In the genomic region with DNA sequence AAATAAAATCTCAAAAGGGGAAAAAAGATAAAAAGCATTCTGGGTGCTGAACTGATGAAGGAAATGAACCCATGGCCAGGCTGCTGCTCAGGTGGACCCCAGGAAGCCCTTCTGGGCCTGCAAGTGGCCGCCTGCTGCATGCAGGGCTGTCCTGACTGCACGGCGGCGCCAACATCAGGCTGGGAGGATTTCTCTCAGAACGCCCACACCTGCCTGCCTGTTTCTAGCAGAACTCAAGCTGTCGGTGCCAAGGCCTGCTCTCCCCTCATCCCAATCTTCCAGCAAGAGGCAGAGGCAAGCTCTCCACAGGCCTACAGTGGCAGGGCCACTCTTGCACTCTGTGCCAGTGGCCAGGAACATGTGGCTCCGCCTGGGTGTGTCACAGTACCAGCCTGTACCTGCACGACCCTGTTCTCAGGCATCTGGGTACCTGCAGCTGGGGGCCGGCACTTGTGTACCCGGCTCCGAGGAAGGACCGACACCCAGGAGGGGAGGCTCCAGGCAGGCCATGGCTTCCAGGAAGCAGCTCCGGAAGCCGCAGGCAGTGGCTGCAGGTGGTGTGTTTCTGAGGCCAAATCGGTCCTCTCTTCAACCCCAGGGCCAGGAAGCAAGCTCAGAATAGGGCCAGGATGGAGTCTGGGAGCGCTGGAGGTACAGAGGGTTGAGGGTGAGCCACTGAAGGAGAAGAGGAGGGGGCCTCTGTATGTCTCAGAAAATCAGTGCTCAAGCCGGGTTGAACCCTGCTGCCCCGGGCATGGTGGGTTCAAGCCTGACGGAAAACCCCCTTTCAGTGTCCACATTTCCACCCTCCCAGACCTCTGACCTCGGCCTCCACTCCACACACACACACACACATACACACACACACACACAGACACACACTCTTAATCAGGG, we compare ENCODE assay signal across 10 cellular contexts. TPM values are rescaled to one million over a fixed set of nuclear protein-coding genes. Genes with fewer than 3 reads are reported as not detected.
DNase-seq lines count a peak whose midpoint lies in the region; ATAC-seq and TF ChIP-seq lines count a peak whose summit lies in the region.
"Had no signal": no experiment of that assay in that cellular context is flagged by ENCODE, and none has a peak within 500 bp of the region (broad histone marks: within the 10 kb centered on the region; RNA-seq: fewer than 3 reads in every experiment).

No MANE protein-coding gene starts in this region.

- no peak for TF ChIP-seq POLR2A in sigmoid colon (IDR thresholded peaks at IDR 0.05)

- peaks cover 10% of the 10 kb centered on the region for H3K36me3 ChIP-seq in DND-41 (ENCODE audit: insufficient read depth, low read length)
- peaks cover 0 to 2% (median 0%) of the 10 kb centered on the region in 4 donors for H3K36me3 ChIP-seq in sigmoid colon

- no peak overlapping the region for H3K9ac ChIP-seq in DND-41 (ENCODE audit: low read depth, low read length)

- ATAC-seq in DND-41 (ENCODE audit: insufficient read depth, low read depth), result peak; percentile 53
- ATAC-seq in HG03432 (IDR thresholded peaks at IDR 0.05; ENCODE audit: unreplicated experiment), result no peak
- no peak for ATAC-seq in left lobe of liver

- H3K4me1 ChIP-seq in DND-41 (ENCODE audit: insufficient read depth, low read length) (peaks cover 42% of the 10 kb centered on the region), sigmoid colon (peaks cover 0 to 54% (median 51%) of the 10 kb centered on the region in 4 donors)

- TF ChIP-seq CTCF in DND-41 (IDR thresholded peaks at IDR 0.05; ENCODE audit: borderline replicate concordance, extremely low read depth, low read length, poor library complexity, severe bottlenecking) (no peak), sigmoid colon (IDR thresholded peaks at IDR 0.05) (no peak)

- H3K27me3 ChIP-seq in DND-41 (ENCODE audit: insufficient read depth, low read length, poor library complexity) (no peaks in the 10 kb centered on the region), sigmoid colon (no peaks in the 10 kb centered on the region)
- H3K27me3 ChIP-seq: SJSA1 had no signal

- peak; percentile 58 for DNase-seq in DND-41
- DNase-seq in T-helper 2 cell treated with Interferon-gamma antibody and Interleukin-4, amounts not matched to agents 5 μg/mL and 100 μg/mL, for 36 hours (ENCODE audit: low spot score), result no peak
- DNase-seq in head of caudate nucleus, result peak in 34 of 42 donors; percentile 38 to 91 (median 70)
- no peak for DNase-seq in sigmoid colon
- DNase-seq in left lobe of liver (ENCODE audit: low spot score), result no peak
- no peak for DNase-seq in DMS53 (lab: John Stamatoyannopoulos, UW)
- no peak for DNase-seq in NCI-H82 (lab: John Stamatoyannopoulos, UW)
- DNase-seq: NCI-H2081 treated with DMSO at 0.1 percent for 48 hours had no signal

- H3K4me2 ChIP-seq in DND-41 (ENCODE audit: insufficient read depth, low read length), result no peak overlapping the region

- H3K79me2 ChIP-seq in DND-41 (ENCODE audit: insufficient read depth, low read length), result peaks cover 24% of the 10 kb centered on the region

- peaks cover 17% of the 10 kb centered on the region for H4K20me1 ChIP-seq in DND-41 (ENCODE audit: insufficient read depth, low read length)

- H2AFZ ChIP-seq in DND-41 (ENCODE audit: low read depth, low read length), result no peak overlapping the region

- WGBS in sigmoid colon, 2 donors, result 38 to 60% methylated on average over 20 of the region's 20 CpGs

- H3K9me3 Mint-ChIP-seq in T-helper 2 cell treated with Interferon-gamma antibody and Interleukin-4, amounts not matched to agents 5 μg/mL and 100 μg/mL, for 36 hours, result no peaks in the 10 kb centered on the region

- no peak for TF ChIP-seq EP300 in sigmoid colon (IDR thresholded peaks at IDR 0.05)

- peaks cover 3% of the 10 kb centered on the region for H3K27me3 Mint-ChIP-seq in T-helper 2 cell treated with Interferon-gamma antibody and Interleukin-4, amounts not matched to agents 5 μg/mL and 100 μg/mL, for 36 hours (ENCODE audit: low read depth)

- H3K36me3 Mint-ChIP-seq in T-helper 2 cell treated with Interferon-gamma antibody and Interleukin-4, amounts not matched to agents 5 μg/mL and 100 μg/mL, for 36 hours (ENCODE audit: low read depth), result peaks cover 8% of the 10 kb centered on the region

- intact Hi-C loops in head of caudate nucleus (cut with DNase I), result no loop called here
- intact Hi-C loops in sigmoid colon (cut with DNase I), result no loop called here

- peak overlapping the region; percentile 83 for H3K27ac Mint-ChIP-seq in T-helper 2 cell treated with Interferon-gamma antibody and Interleukin-4, amounts not matched to agents 5 μg/mL and 100 μg/mL, for 36 hours

- H3K27ac ChIP-seq in DND-41 (ENCODE audit: low read length), result no peak overlapping the region
- peak overlapping the region; percentile 82 to 90 (median 84) for H3K27ac ChIP-seq in sigmoid colon
- H3K27ac ChIP-seq: SJSA1 had no signal

- peaks cover 31% of the 10 kb centered on the region for H3K4me1 Mint-ChIP-seq in T-helper 2 cell treated with Interferon-gamma antibody and Interleukin-4, amounts not matched to agents 5 μg/mL and 100 μg/mL, for 36 hours (ENCODE audit: low read depth)

- H3K4me3 Mint-ChIP-seq in T-helper 2 cell treated with Interferon-gamma antibody and Interleukin-4, amounts not matched to agents 5 μg/mL and 100 μg/mL, for 36 hours, result peak overlapping the region; percentile 68

- no peaks in the 10 kb centered on the region for H3K9me3 ChIP-seq in DND-41 (ENCODE audit: insufficient read depth, low read length, severe bottlenecking)
- H3K9me3 ChIP-seq in sigmoid colon, result no peaks in the 10 kb centered on the region
- H3K9me3 ChIP-seq: SJSA1 had no signal

- H3K4me3 ChIP-seq in DND-41 (ENCODE audit: low read depth in 1 of 2, low read length in 2 of 2) (no peak overlapping the region), sigmoid colon (no peak overlapping the region)
- H3K4me3 ChIP-seq: SJSA1 had no signal

RNA-seq across cellular contexts. Expression of gene INF2, which starts 2.5 kb away (rescaled TPM):
- total RNA-seq in sigmoid colon (10 to 100 TPM; 26.3 to 67.0 (median 30.3) TPM), left lobe of liver (63.1 TPM)
- 100 to 1,000 TPM; 127 to 169 (median 130) TPM for polyA plus RNA-seq in sigmoid colon

RNA-seq across cellular contexts. Expression of gene ADSS1, which starts 37.2 kb away (rescaled TPM):
- total RNA-seq in sigmoid colon (10 to 100 TPM in 1 of 4 donors, 1 to 10 TPM in 3; 2.0 to 10.2 (median 7.3) TPM), left lobe of liver (51.9 TPM)
- polyA plus RNA-seq in sigmoid colon, result 1 to 10 TPM; 3.5 to 6.6 (median 4.1) TPM

Comparison
In these comparisons a context has a peak if more than half of its experiments do, and no peak if none do; other contexts are left out.
1. DNase-seq: peak in DND-41 (single experiment) and head of caudate nucleus (34 of 42); none in T-helper 2 cell treated with Interferon-gamma antibody and Interleukin-4, amounts not matched to agents 5 μg/mL and 100 μg/mL, for 36 hours (single experiment), sigmoid colon (single experiment), left lobe of liver (single experiment), DMS53 (single experiment) and NCI-H82 (single experiment).